ENCODE assay signal across 10 cellular contexts in genomic region chr4:81314196-81314896, GRCh38.
A peak's percentile ranks its signal among the peaks of the same experiment; 100 is the strongest.
DNase-seq lines count a peak whose midpoint lies in the region; ATAC-seq and TF ChIP-seq lines count a peak whose summit lies in the region.
"Had no signal": no experiment of that assay in that cellular context is flagged by ENCODE, and none has a peak within 500 bp of the region (broad histone marks: within the 10 kb centered on the region; RNA-seq: fewer than 3 reads in every experiment).

No MANE protein-coding gene starts in this region.

- no peak overlapping the region for H3K27ac ChIP-seq in heart left ventricle
- H3K27ac ChIP-seq: sigmoid colon had no signal

- H3K4me3 ChIP-seq in heart left ventricle, result no peak overlapping the region
- H3K4me3 ChIP-seq: sigmoid colon had no signal

- no peak for DNase-seq in Right ventricle myocardium inferior (ENCODE audit: missing footprints)
- no peak for DNase-seq in cardiac septum (ENCODE audit: low spot score)
- peak; percentile 77 for DNase-seq in OCI-M1 (lab: John Stamatoyannopoulos, UW)
- DNase-seq in heart left ventricle, result peak; percentile 24 to 72 (median 56)
- no peak for DNase-seq in activated CD4-positive, alpha-beta T cell treated with anti-CD3 and anti-CD28 coated beads, Interleukin-2, amount 50 U/mL, for 4 hours
- DNase-seq in chondrocyte (ENCODE audit: low spot score), result no peak
- no peak for DNase-seq in NOMO-1 treated with DMSO at 0.1 percent for 48 hours (lab: John Stamatoyannopoulos, UW; ENCODE audit: unreplicated experiment)
- DNase-seq in activated CD8-positive, alpha-beta memory T cell treated with anti-CD3 and anti-CD28 coated beads, Interleukin-2, amount 10 ng/mL, durations not matched to agents 7 days and 5 days, result no peak
- DNase-seq: AML-193, sigmoid colon had no signal

- 45 to 50% (median 46%) methylated on average over 6 of the region's 6 CpGs for WGBS in heart left ventricle, 4 donors

- intact Hi-C loops in Right ventricle myocardium inferior (cut with DNase I), result no loop called here
- intact Hi-C loops in cardiac septum (cut with DNase I), result no loop called here
- intact Hi-C loops in heart left ventricle (cut with DNase I), result no loop called here

- CTCF ChIA-PET in activated CD8-positive, alpha-beta memory T cell treated with anti-CD3 and anti-CD28 coated beads, Interleukin-2, amount 10 ng/mL, durations not matched to agents 7 days and 5 days (lab: Charles Lee), result interaction anchor here (0.7 kb wide), 1 partner anchor 11 kb away, joined by 3 read pairs; no protein-coding TSS in a partner anchor

- no peaks in the 10 kb centered on the region for H3K9me3 Mint-ChIP-seq in chondrocyte (ENCODE audit: low read depth)
- H3K9me3 Mint-ChIP-seq in activated CD8-positive, alpha-beta memory T cell treated with anti-CD3 and anti-CD28 coated beads, Interleukin-2, amount 10 ng/mL, durations not matched to agents 7 days and 5 days (ENCODE audit: low read depth), result peaks cover 2% of the 10 kb centered on the region

- TF ChIP-seq POLR2A in heart left ventricle (IDR thresholded peaks at IDR 0.05), result no peak

- no peak overlapping the region for H3K27ac Mint-ChIP-seq in chondrocyte (ENCODE audit: unreplicated experiment)
- no peak overlapping the region for H3K27ac Mint-ChIP-seq in activated CD8-positive, alpha-beta memory T cell treated with anti-CD3 and anti-CD28 coated beads, Interleukin-2, amount 10 ng/mL, durations not matched to agents 7 days and 5 days

- H3K4me1 ChIP-seq in heart left ventricle, result peaks cover 0 to 11% (median 2%) of the 10 kb centered on the region in 12 donors
- H3K4me1 ChIP-seq: sigmoid colon had no signal

- peaks cover 5% of the 10 kb centered on the region for H3K27me3 Mint-ChIP-seq in chondrocyte (ENCODE audit: low read depth)
- no peaks in the 10 kb centered on the region for H3K27me3 Mint-ChIP-seq in activated CD8-positive, alpha-beta memory T cell treated with anti-CD3 and anti-CD28 coated beads, Interleukin-2, amount 10 ng/mL, durations not matched to agents 7 days and 5 days

- H3K27me3 ChIP-seq in heart left ventricle, result no peaks in the 10 kb centered on the region
- H3K27me3 ChIP-seq: sigmoid colon had no signal

- H3K4me1 Mint-ChIP-seq in chondrocyte (ENCODE audit: low read depth), result peaks cover 7% of the 10 kb centered on the region
- no peaks in the 10 kb centered on the region for H3K4me1 Mint-ChIP-seq in activated CD8-positive, alpha-beta memory T cell treated with anti-CD3 and anti-CD28 coated beads, Interleukin-2, amount 10 ng/mL, durations not matched to agents 7 days and 5 days

- no peaks in the 10 kb centered on the region for H3K36me3 ChIP-seq in heart left ventricle
- H3K36me3 ChIP-seq: sigmoid colon had no signal

- H3K9me3 ChIP-seq in heart left ventricle, result peaks cover 0 to 3% (median 0%) of the 10 kb centered on the region in 12 donors

- H3K4me3 Mint-ChIP-seq in chondrocyte (ENCODE audit: unreplicated experiment), result no peak overlapping the region
- no peak overlapping the region for H3K4me3 Mint-ChIP-seq in activated CD8-positive, alpha-beta memory T cell treated with anti-CD3 and anti-CD28 coated beads, Interleukin-2, amount 10 ng/mL, durations not matched to agents 7 days and 5 days

- ATAC-seq in Right ventricle myocardium inferior (peak; percentile 52), heart left ventricle (peak in 3 of 4 donors; percentile 75 to 87 (median 82))
- ATAC-seq in activated CD8-positive, alpha-beta memory T cell treated with anti-CD3 and anti-CD28 coated beads, Interleukin-2, amount 10 ng/mL, durations not matched to agents 7 days and 5 days, result no peak

- no peaks in the 10 kb centered on the region for H3K36me3 Mint-ChIP-seq in chondrocyte (ENCODE audit: low read depth)
- no peaks in the 10 kb centered on the region for H3K36me3 Mint-ChIP-seq in activated CD8-positive, alpha-beta memory T cell treated with anti-CD3 and anti-CD28 coated beads, Interleukin-2, amount 10 ng/mL, durations not matched to agents 7 days and 5 days

- no peak for TF ChIP-seq CTCF in heart left ventricle (IDR thresholded peaks at IDR 0.05)
- no peak for TF ChIP-seq CTCF in chondrocyte (IDR thresholded peaks at IDR 0.05)

Comparison
In these comparisons a context has a peak if more than half of its experiments do, and no peak if none do; other contexts are left out.
1. DNase-seq: peak in OCI-M1 (single experiment) and heart left ventricle (5 of 5); none in Right ventricle myocardium inferior (single experiment), cardiac septum (single experiment), activated CD4-positive, alpha-beta T cell treated with anti-CD3 and anti-CD28 coated beads, Interleukin-2, amount 50 U/mL, for 4 hours (0 of 2), chondrocyte (single experiment), NOMO-1 treated with DMSO at 0.1 percent for 48 hours (single experiment) and activated CD8-positive, alpha-beta memory T cell treated with anti-CD3 and anti-CD28 coated beads, Interleukin-2, amount 10 ng/mL, durations not matched to agents 7 days and 5 days (single experiment).